ENCODE assay signal across 22 cellular contexts in genomic region chr6:138568997-138569396, GRCh38.
"Had no signal": no experiment of that assay in that cellular context is flagged by ENCODE, and none has a peak within 500 bp of the region (broad histone marks: within the 10 kb centered on the region; RNA-seq: fewer than 3 reads in every experiment).

No MANE protein-coding gene starts in this region.

- H3K36me3 ChIP-seq: cardiac muscle cell, gastrocnemius medialis, ovary, stomach, thyroid gland had no signal

- H3K4me1 ChIP-seq: thyroid gland had no signal

- H3K27me3 ChIP-seq: cardiac muscle cell, ovary, thyroid gland had no signal

- H3K9me3 ChIP-seq: gastrocnemius medialis, ovary, stomach, thyroid gland had no signal

- DNase-seq: activated CD4-positive, alpha-beta T cell treated with anti-CD3 and anti-CD28 coated beads for 4 hours; activated CD4-positive, alpha-beta T cell treated with anti-CD3 and anti-CD28 coated beads, Interleukin-2, amount 50 U/mL, for 4 hours; activated CD8-positive, alpha-beta memory T cell treated with anti-CD3 and anti-CD28 coated beads for 24 hours; activated effector memory CD4-positive, alpha-beta T cell treated with Interleukin-2 at 50 U/mL for 16 hours; activated naive CD4-positive, alpha-beta T cell treated with Interleukin-2 at 50 U/mL for 16 hours; anterior cingulate cortex; effector memory CD8-positive, alpha-beta T cell; erythroblast; gastrocnemius medialis; hippocampal formation; left colon; mesendoderm; natural killer cell; ovary; stimulated activated CD4-positive, alpha-beta T cell treated with anti-CD3 and anti-CD28 coated beads, Interleukin-1b, Interleukin-23, amount 100 ng/mL, for 48 hours; stimulated activated naive B cell treated with anti-CD40 and anti-IgM and Interleukin-4, amounts not matched to agents 10 μg/mL and 1 μg/mL and 100 μg/mL, for 72 hours; stomach; thyroid gland had no signal

- H3K4me3 ChIP-seq: cardiac muscle cell, coronary artery, gastrocnemius medialis, lung, ovary, stomach, thyroid gland had no signal

- H3K27ac ChIP-seq: cardiac muscle cell, coronary artery, gastrocnemius medialis, ovary, stomach, thyroid gland, VCaP had no signal

- ATAC-seq: effector memory CD8-positive, alpha-beta T cell; gastrocnemius medialis; left colon; natural killer cell; stimulated activated naive B cell treated with anti-CD40 and anti-IgM and Interleukin-4, amounts not matched to agents 10 μg/mL and 1 μg/mL and 100 μg/mL, for 72 hours had no signal
